In genomic region chrX:28997716-28998115, GRCh38 we compare ENCODE assay signal across 22 cellular contexts.
DNase-seq lines count a peak whose midpoint lies in the region; ATAC-seq, FAIRE-seq and TF ChIP-seq lines count a peak whose summit lies in the region.
"Had no signal": no experiment of that assay in that cellular context is flagged by ENCODE, and none has a peak within 500 bp of the region (broad histone marks: within the 10 kb centered on the region; RNA-seq: fewer than 3 reads in every experiment).

No MANE protein-coding gene starts in this region.

- TF ChIP-seq CTCF in right atrium auricular region (IDR thresholded peaks at IDR 0.05) = no peak
- TF ChIP-seq CTCF in choroid plexus epithelial cell (conservative IDR thresholded peaks at IDR 0.05; ENCODE audit: low read depth, low read length) = no peak
- no peak for TF ChIP-seq CTCF in left ventricle myocardium inferior (IDR thresholded peaks at IDR 0.05; ENCODE audit: borderline replicate concordance)
- no peak for TF ChIP-seq CTCF in pancreas (IDR thresholded peaks at IDR 0.05)

- peak overlapping the region in 1 of 2 donors; percentile 20 for H3K27ac ChIP-seq in right atrium auricular region
- H3K27ac ChIP-seq in left ventricle myocardium inferior (replicated peaks) = peak overlapping the region; percentile 46
- H3K27ac ChIP-seq in pancreas = no peak overlapping the region
- H3K27ac ChIP-seq: GM23248, HL-60 had no signal

- H3K9me3 ChIP-seq in right atrium auricular region (no peaks in the 10 kb centered on the region), left ventricle myocardium inferior (replicated peaks) (no peaks in the 10 kb centered on the region), pancreas (no peaks in the 10 kb centered on the region)
- H3K9me3 ChIP-seq: BE2C, HAP-1 had no signal

- H3K27me3 ChIP-seq in right atrium auricular region = no peaks in the 10 kb centered on the region
- H3K27me3 ChIP-seq in left ventricle myocardium inferior (ENCODE audit: low read depth) = no peaks in the 10 kb centered on the region
- H3K27me3 ChIP-seq in pancreas = no peaks in the 10 kb centered on the region
- H3K27me3 ChIP-seq: BE2C had no signal

- intact Hi-C loops in Right ventricle myocardium superior (cut with DNase I) (no loop called here), left ventricle myocardium inferior (cut with micrococcal nuclease) (no loop called here), pancreas (cut with DNase I) (no loop called here)

- H3K4me1 ChIP-seq in right atrium auricular region = no peaks in the 10 kb centered on the region
- no peaks in the 10 kb centered on the region for H3K4me1 ChIP-seq in left ventricle myocardium inferior
- no peaks in the 10 kb centered on the region for H3K4me1 ChIP-seq in pancreas
- H3K4me1 ChIP-seq: BE2C had no signal

- no peak for DNase-seq in Right ventricle myocardium superior
- DNase-seq in right atrium auricular region (ENCODE audit: low spot score) = no peak
- peak; percentile 15 for DNase-seq in choroid plexus epithelial cell (ENCODE audit: low read depth)
- no peak for DNase-seq in left ventricle myocardium inferior
- DNase-seq in NCI-H748 (lab: John Stamatoyannopoulos, UW; ENCODE audit: unreplicated experiment) = no peak
- DNase-seq in pancreas = no peak
- DNase-seq in stimulated activated CD4-positive, alpha-beta T cell treated with anti-CD3 and anti-CD28 coated beads, Interleukin-4, amount 100 ng/mL, for 1 hour = no peak
- DNase-seq in iPS-NIHi11 (ENCODE audit: low spot score) = no peak
- DNase-seq: 8988T; BE2C; CD4-positive, alpha-beta T cell; GF-D8; GM23248; Kasumi-1; MM.1S; NCI-H1092; NCI-H1436 treated with DMSO at 0.1 percent for 48 hours; NCI-H2029 treated with DMSO at 0.1 percent for 48 hours; NCI-H82; SIG-M5 had no signal

- H3K36me3 ChIP-seq in right atrium auricular region = no peaks in the 10 kb centered on the region
- H3K36me3 ChIP-seq in left ventricle myocardium inferior = no peaks in the 10 kb centered on the region
- H3K36me3 ChIP-seq in pancreas = no peaks in the 10 kb centered on the region
- H3K36me3 ChIP-seq: BE2C, HAP-1 had no signal

- FAIRE-seq in pancreas (lab: Jason Lieb, UNC) = no peak

- ATAC-seq in Right ventricle myocardium superior (ENCODE audit: poor library complexity) (peak; percentile 48), pancreas (no peak)

- no peak overlapping the region for H3K4me3 ChIP-seq in right atrium auricular region
- no peak overlapping the region for H3K4me3 ChIP-seq in choroid plexus epithelial cell (ENCODE audit: low read depth, low read length)
- no peak overlapping the region for H3K4me3 ChIP-seq in left ventricle myocardium inferior
- no peak overlapping the region for H3K4me3 ChIP-seq in pancreas
- H3K4me3 ChIP-seq: GM23248, HAP-1 had no signal

- WGBS in pancreas, 2 donors = 45 to 64% methylated on average over 1 of the region's 1 CpG
